ENCODE assay signal across 10 cellular contexts in the genomic region with DNA sequence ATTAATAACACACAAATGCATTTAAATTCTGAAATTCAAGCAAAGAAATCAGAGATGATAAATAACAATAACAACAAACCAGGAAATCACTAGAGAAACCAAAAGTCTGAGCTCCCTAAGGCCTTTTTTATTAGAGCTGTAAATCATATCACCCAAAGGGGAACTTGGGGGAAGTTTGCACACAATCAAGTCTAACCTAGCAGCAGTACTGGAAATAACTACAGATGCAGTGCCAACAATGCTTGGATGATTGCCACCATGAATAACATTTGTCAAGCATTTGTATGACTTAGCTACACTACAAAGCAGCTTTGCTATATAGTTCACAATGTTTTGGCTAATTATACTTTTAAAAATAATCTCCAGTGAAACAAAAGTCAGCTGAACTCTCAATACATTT. TPM values are rescaled to one million over a fixed set of nuclear protein-coding genes. Genes with fewer than 3 reads are reported as not detected.
DNase-seq lines count a peak whose midpoint lies in the region; ATAC-seq, FAIRE-seq and TF ChIP-seq lines count a peak whose summit lies in the region.
"Had no signal": no experiment of that assay in that cellular context is flagged by ENCODE, and none has a peak within 500 bp of the region (broad histone marks: within the 10 kb centered on the region; RNA-seq: fewer than 3 reads in every experiment).

No MANE protein-coding gene starts in this region.

- H3K9me2 ChIP-seq in OCI-LY7 (ENCODE audit: insufficient read depth, low read length): no peaks in the 10 kb centered on the region

- H3K9me3 ChIP-seq in SK-N-MC (ENCODE audit: low read depth, low read length) (no peaks in the 10 kb centered on the region), small intestine (ENCODE audit: control insufficient read depth, low read depth) (no peaks in the 10 kb centered on the region), OCI-LY7 (ENCODE audit: low read length) (no peaks in the 10 kb centered on the region)
- H3K9me3 ChIP-seq: ovary had no signal

- POLR2A ChIA-PET in OCI-LY7 (lab: Charles Lee): interaction anchor here (0.6 to 1.3 kb wide), 3 partner anchors 9 to 1087 kb away, joined by 4 to 11 read pairs (median 4); no protein-coding TSS in a partner anchor

- peaks cover 3 to 9% of the 10 kb centered on the region in 2 donors for H3K4me1 ChIP-seq in small intestine (ENCODE audit: control insufficient read depth in 2 of 2, insufficient read depth in 1 of 2, low read depth in 1 of 2, low read length in 1 of 2)
- H3K4me1 ChIP-seq in OCI-LY7 (ENCODE audit: insufficient read depth, low read length, poor library complexity, severe bottlenecking): peaks cover 41% of the 10 kb centered on the region

- H3K27ac ChIP-seq in SK-N-MC: no peak overlapping the region
- peak overlapping the region; percentile 70 to 79 for H3K27ac ChIP-seq in small intestine (ENCODE audit: low read depth in 1 of 2, low read length in 1 of 2)
- H3K27ac ChIP-seq in OCI-LY7 (ENCODE audit: low read depth, low read length, poor library complexity, severe bottlenecking): no peak overlapping the region
- H3K27ac ChIP-seq: ovary had no signal

- peak; percentile 57 for FAIRE-seq in small intestine (lab: Jason Lieb, UNC)
- FAIRE-seq: A204.1 had no signal

- no peaks in the 10 kb centered on the region; the same call in 1 of the 2 replicates for H3K36me3 ChIP-seq in SK-N-MC (ENCODE audit: insufficient read depth, low read length)
- H3K36me3 ChIP-seq in small intestine (ENCODE audit: control insufficient read depth in 2 of 2, insufficient read depth in 2 of 2, low read length in 2 of 2): no peaks in the 10 kb centered on the region
- peaks cover 33% of the 10 kb centered on the region; the same call in 1 of the 2 replicates for H3K36me3 ChIP-seq in OCI-LY7 (ENCODE audit: insufficient read depth, low read length)
- peaks cover 1% of the 10 kb centered on the region; the same call in 1 of the 2 replicates for H3K36me3 ChIP-seq in H7 (replicated peaks; ENCODE audit: control insufficient read depth, insufficient read depth, low read length)
- H3K36me3 ChIP-seq: ovary had no signal

- ATAC-seq in HG03565 (IDR thresholded peaks at IDR 0.05; ENCODE audit: unreplicated experiment): no peak

- CTCF ChIA-PET in OCI-LY7 (lab: Charles Lee; ENCODE audit: unreplicated experiment): interaction anchor here (2.5 kb wide), 1 partner anchor 154 kb away, joined by 9 read pairs; no protein-coding TSS in a partner anchor

- no peak for TF ChIP-seq CTCF in OCI-LY7 (conservative IDR thresholded peaks at IDR 0.05; ENCODE audit: low read length)

- H3K27me3 ChIP-seq in small intestine (ENCODE audit: control insufficient read depth in 2 of 2, insufficient read depth in 2 of 2, low read length in 2 of 2) (no peaks in the 10 kb centered on the region), H7 (ENCODE audit: control insufficient read depth, insufficient read depth, low read length) (no peaks in the 10 kb centered on the region)
- H3K27me3 ChIP-seq: ovary had no signal

- no peak overlapping the region for H3K9ac ChIP-seq in SK-N-MC (ENCODE audit: insufficient read length)

- no peak overlapping the region for H2AFZ ChIP-seq in OCI-LY7 (ENCODE audit: low read length)

- H3K79me2 ChIP-seq in OCI-LY7 (ENCODE audit: insufficient read depth, low read depth, low read length): no peaks in the 10 kb centered on the region

- H3K4me3 ChIP-seq in SK-N-MC (0 out of 2 replicates have a peak overlapping the region, but pooled peaks have one; percentile 19), small intestine (ENCODE audit: low read depth in 1 of 2, low read length in 2 of 2) (no peak overlapping the region), OCI-LY7 (ENCODE audit: low read depth, low read length, poor library complexity, severe bottlenecking) (no peak overlapping the region), H7 (ENCODE audit: insufficient read depth, low read depth, low read length) (no peak overlapping the region)
- H3K4me3 ChIP-seq: ovary had no signal

- peak; percentile 6 for DNase-seq in DMS153 treated with DMSO at 0.1 percent for 48 hours (lab: John Stamatoyannopoulos, UW; ENCODE audit: unreplicated experiment)
- no peak for DNase-seq in DMS153 (lab: John Stamatoyannopoulos, UW)
- no peak for DNase-seq in SK-N-MC (ENCODE audit: low read depth, low spot score)
- peak; percentile 20 for DNase-seq in germinal center (ENCODE audit: low spot score)
- peak; percentile 83 for DNase-seq in small intestine
- DNase-seq in OCI-LY7 (ENCODE audit: low spot score): no peak
- DNase-seq in H7: no peak

- no TSS peak for BruUV-seq in OCI-LY7 (replicated peaks; lab: Mats Ljungman, UMichigan)

- H4K20me1 ChIP-seq in OCI-LY7 (ENCODE audit: insufficient read depth, low read length): 0 out of 2 replicates have a peak, but pooled peaks cover 8% of the 10 kb centered on the region

- intact Hi-C loops in OCI-LY7 (cut with micrococcal nuclease; ENCODE audit: unreplicated experiment): loop anchor here (5.0 kb wide), 2 partner anchors 658 to 1088 kb away; no protein-coding TSS in a partner anchor

- H3K4me2 ChIP-seq in OCI-LY7 (ENCODE audit: low read length): no peak overlapping the region

RNA-seq across cellular contexts. Expression of gene SHQ1, which starts 27.8 kb away (rescaled TPM):
- 1 to 10 TPM; 8.3 to 9.6 (median 8.9) TPM for polyA plus RNA-seq in small intestine
- 19.7 and 24.3 TPM in 2 replicates for total RNA-seq in OCI-LY7 (2014; rRNA removed; shearing (Covaris generic))
- total RNA-seq in OCI-LY7 (2022): 34.9 and 35.5 TPM in 2 replicates
- 21.7 and 22.5 TPM in 2 replicates for total RNA-seq in H7 (2014; rRNA removed; shearing (Covaris generic))

Comparison
In these comparisons a context has a peak if more than half of its experiments do, and no peak if none do; other contexts are left out.
1. DNase-seq: peak in DMS153 treated with DMSO at 0.1 percent for 48 hours (single experiment), germinal center (single experiment) and small intestine (single experiment); none in DMS153 (single experiment), SK-N-MC (single experiment), OCI-LY7 (single experiment) and H7 (single experiment).
2. H3K27ac ChIP-seq: peak in small intestine (2 of 2); none in SK-N-MC (single experiment) and OCI-LY7 (single experiment).